2 cellular contexts compared by ENCODE assay signal in genomic region chr3:185705498-185705897, GRCh38.
TF ChIP-seq lines count a peak whose summit lies in the region.

No MANE protein-coding gene starts in this region.

TF ChIP-seq in HepG2, 621 proteins besides CTCF, POLR2A, EP300 and RAD21 (continued from another document):
- TF ChIP-seq CREB1 (IDR thresholded peaks at IDR 0.05), result no peak
- no peak for TF ChIP-seq CREB1 (CRISPR knock-in tag; IDR thresholded peaks at IDR 0.05)
- TF ChIP-seq ZNF564 (CRISPR knock-in tag; IDR thresholded peaks at IDR 0.05), result peak; percentile 96
- TF ChIP-seq ZNF121 (CRISPR knock-in tag; IDR thresholded peaks at IDR 0.05), result no peak

TF ChIP-seq in endothelial cell of umbilical vein, 7 proteins besides CTCF, POLR2A, EP300 and RAD21:
- no peak for TF ChIP-seq MYC (IDR thresholded peaks at IDR 0.05; ENCODE audit: low read depth, low read length)
- TF ChIP-seq MAX (IDR thresholded peaks at IDR 0.05; ENCODE audit: insufficient read depth, insufficient read length), result no peak
- TF ChIP-seq JUN (IDR thresholded peaks at IDR 0.05; ENCODE audit: borderline replicate concordance, insufficient read depth, insufficient read length, low read depth), result no peak
- TF ChIP-seq POLR2AphosphoS5 (IDR thresholded peaks at IDR 0.05; ENCODE audit: insufficient read depth, low read depth, low read length), result no peak
- no peak for TF ChIP-seq FOS (IDR thresholded peaks at IDR 0.05; ENCODE audit: borderline replicate concordance, insufficient read depth, low read length)
TF ChIP-seq in endothelial cell of umbilical vein: peak in this region for 0.
